Comparison of ENCODE assay signal across 12 cellular contexts in the genomic region with DNA sequence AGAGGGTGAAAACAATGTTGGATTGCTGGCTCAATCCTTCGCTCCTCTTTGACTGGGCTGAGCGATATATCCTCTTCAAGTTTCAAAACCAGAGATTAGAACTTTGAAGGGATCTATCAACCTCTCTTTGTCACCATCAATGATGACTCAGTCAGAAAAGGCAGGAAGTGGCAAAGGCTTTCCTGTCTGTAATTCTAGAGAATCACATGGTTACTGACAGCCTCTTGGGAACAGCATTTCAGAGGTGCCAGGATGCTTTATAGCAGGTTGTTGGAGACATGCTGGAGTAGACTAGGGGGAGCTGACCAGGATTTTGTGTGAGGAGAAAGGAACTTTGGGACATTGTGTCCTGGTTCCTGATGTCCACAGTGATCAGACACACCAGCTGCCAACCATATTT.
DNase-seq lines count a peak whose midpoint lies in the region; ATAC-seq lines count a peak whose summit lies in the region.
"Had no signal": no experiment of that assay in that cellular context is flagged by ENCODE, and none has a peak within 500 bp of the region (broad histone marks: within the 10 kb centered on the region; RNA-seq: fewer than 3 reads in every experiment).

No MANE protein-coding gene starts in this region.

- H3K9me3 Mint-ChIP-seq in activated naive CD4-positive, alpha-beta T cell treated with anti-CD3 and anti-CD28 coated beads, Interleukin-2, amount 50 U/mL, for 72 hours: no peaks in the 10 kb centered on the region
- H3K9me3 Mint-ChIP-seq: nephron progenitor cell, type B pancreatic cell had no signal

- peak; percentile 16 for DNase-seq in activated CD4-positive, alpha-beta T cell treated with anti-CD3 and anti-CD28 coated beads for 1 hour
- no peak for DNase-seq in activated CD4-positive, alpha-beta T cell treated with anti-CD3 and anti-CD28 coated beads, Interleukin-2, amount 50 U/mL, for 1 hour
- peak; percentile 6 for DNase-seq in SW480 (ENCODE audit: low spot score)
- DNase-seq in activated naive CD4-positive, alpha-beta T cell treated with anti-CD3 and anti-CD28 coated beads, Interleukin-2, amount 50 U/mL, for 72 hours (ENCODE audit: low spot score in 2 of 2): peak in 1 of 2 donors; percentile 31
- DNase-seq in stimulated activated CD8-positive, alpha-beta memory T cell treated with anti-CD3 and anti-CD28 coated beads, Interleukin-4, amount 100 ng/mL, for 48 hours: peak; percentile 39
- DNase-seq in NCI-H226: no peak
- DNase-seq: amygdala, nephron progenitor cell, SK-N-SH had no signal

- H3K27ac Mint-ChIP-seq in activated naive CD4-positive, alpha-beta T cell treated with anti-CD3 and anti-CD28 coated beads, Interleukin-2, amount 50 U/mL, for 72 hours: peak overlapping the region; percentile 37 to 84
- H3K27ac Mint-ChIP-seq: nephron progenitor cell, type B pancreatic cell had no signal

- ATAC-seq in activated naive CD4-positive, alpha-beta T cell treated with anti-CD3 and anti-CD28 coated beads, Interleukin-2, amount 50 U/mL, for 72 hours: peak; percentile 74 to 77
- ATAC-seq in GM21423 (IDR thresholded peaks at IDR 0.05; ENCODE audit: unreplicated experiment): no peak
- ATAC-seq in HG03354 (IDR thresholded peaks at IDR 0.05; ENCODE audit: poor library complexity, severe bottlenecking, unreplicated experiment): no peak

- H3K36me3 Mint-ChIP-seq in activated naive CD4-positive, alpha-beta T cell treated with anti-CD3 and anti-CD28 coated beads, Interleukin-2, amount 50 U/mL, for 72 hours: peaks cover 30 to 53% of the 10 kb centered on the region in 2 donors
- H3K36me3 Mint-ChIP-seq: type B pancreatic cell had no signal

Comparison
In these comparisons a context has a peak if more than half of its experiments do, and no peak if none do; other contexts are left out.
1. DNase-seq: peak in activated CD4-positive, alpha-beta T cell treated with anti-CD3 and anti-CD28 coated beads for 1 hour (single experiment), SW480 (single experiment) and stimulated activated CD8-positive, alpha-beta memory T cell treated with anti-CD3 and anti-CD28 coated beads, Interleukin-4, amount 100 ng/mL, for 48 hours (single experiment); none in activated CD4-positive, alpha-beta T cell treated with anti-CD3 and anti-CD28 coated beads, Interleukin-2, amount 50 U/mL, for 1 hour (single experiment) and NCI-H226 (single experiment).
2. ATAC-seq: peak in activated naive CD4-positive, alpha-beta T cell treated with anti-CD3 and anti-CD28 coated beads, Interleukin-2, amount 50 U/mL, for 72 hours (2 of 2); none in GM21423 (single experiment) and HG03354 (single experiment).